Comparison of ENCODE assay signal across 9 cellular contexts in the genomic region with DNA sequence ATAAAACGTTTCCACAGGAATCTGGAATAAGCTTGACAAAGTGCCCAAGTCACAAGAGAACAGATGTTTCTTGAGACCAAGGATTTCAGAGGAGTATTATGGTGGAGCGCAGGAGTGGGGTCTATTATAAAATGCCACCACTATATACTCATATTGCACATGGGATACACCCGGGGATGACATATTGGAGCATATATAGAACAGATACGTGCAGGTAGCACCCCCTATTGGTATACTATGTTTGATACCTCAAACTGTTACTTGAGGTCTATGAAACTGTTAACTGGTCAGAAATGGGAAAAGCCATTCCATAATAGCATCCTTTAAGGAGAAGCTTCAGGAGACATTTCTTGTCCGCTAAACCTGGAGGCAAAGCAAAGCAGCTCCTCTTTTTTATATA.
DNase-seq lines count a peak whose midpoint lies in the region; ATAC-seq, FAIRE-seq and TF ChIP-seq lines count a peak whose summit lies in the region.
"Had no signal": no experiment of that assay in that cellular context is flagged by ENCODE, and none has a peak within 500 bp of the region (broad histone marks: within the 10 kb centered on the region; RNA-seq: fewer than 3 reads in every experiment).

No MANE protein-coding gene starts in this region.

- TF ChIP-seq POLR2A in GM12892 (IDR thresholded peaks at IDR 0.05; ENCODE audit: low read depth, low read length) (no peak), erythroblast (IDR thresholded peaks at IDR 0.05; ENCODE audit: low read length) (no peak)

- DNase-seq in AG09309 (ENCODE audit: low read depth), result no peak
- peak; percentile 5 for DNase-seq in GM12892 (ENCODE audit: insufficient read length)
- DNase-seq in NAMALWA (ENCODE audit: low spot score), result peak; percentile 47
- DNase-seq in erythroblast (lab: John Stamatoyannopoulos, UW), result peak; percentile 30 to 44
- no peak for DNase-seq in NCI-H2171 treated with DMSO at 0.1 percent for 48 hours (lab: John Stamatoyannopoulos, UW)
- no peak for DNase-seq in activated naive CD4-positive, alpha-beta T cell (lab: John Stamatoyannopoulos, UW)
- DNase-seq: nephron progenitor cell had no signal

- no peak overlapping the region for H3K4me3 ChIP-seq in AG09309 (ENCODE audit: control insufficient read depth, low read depth, low read length)

- TF ChIP-seq CTCF in AG09309 (IDR thresholded peaks at IDR 0.05; ENCODE audit: control insufficient read depth, insufficient read depth, low read depth, low read length, missing control alignments), result peak; percentile 24

- ATAC-seq in HG03139 (IDR thresholded peaks at IDR 0.05; ENCODE audit: unreplicated experiment) (no peak), GM21529 (IDR thresholded peaks at IDR 0.05; ENCODE audit: unreplicated experiment) (no peak)

- no peak for FAIRE-seq in GM12892 (lab: Jason Lieb, UNC)

Comparison
In these comparisons a context has a peak if more than half of its experiments do, and no peak if none do; other contexts are left out.
1. DNase-seq: peak in GM12892 (single experiment), NAMALWA (single experiment) and erythroblast (2 of 2); none in AG09309 (single experiment), NCI-H2171 treated with DMSO at 0.1 percent for 48 hours (single experiment) and activated naive CD4-positive, alpha-beta T cell (0 of 4).